Comparison of ENCODE assay signal across 20 cellular contexts in genomic region chr2:45261746-45262145, GRCh38.
"Had no signal": no experiment of that assay in that cellular context is flagged by ENCODE, and none has a peak within 500 bp of the region (broad histone marks: within the 10 kb centered on the region; RNA-seq: fewer than 3 reads in every experiment).

No MANE protein-coding gene starts in this region.

- H3K4me1 ChIP-seq: foreskin keratinocyte, sigmoid colon, uterus had no signal

- ATAC-seq: activated CD4-positive, CD25-positive, alpha-beta regulatory T cell treated with anti-CD3 and anti-CD28 coated beads, Interleukin-2, amount 50 U/mL, for 24 hours; foreskin keratinocyte; heart left ventricle; lower lobe of right lung; stimulated activated memory B cell treated with anti-CD40 and anti-IgM and Interleukin-4, amounts not matched to agents 10 μg/mL and 1 μg/mL and 100 μg/mL, for 72 hours had no signal

- H3K36me3 ChIP-seq: brain microvascular endothelial cell, heart left ventricle, lower lobe of right lung, neural progenitor cell, ovary, sigmoid colon, thyroid gland, uterus had no signal

- DNase-seq: activated CD4-positive, alpha-beta T cell treated with anti-CD3 and anti-CD28 coated beads, Interleukin-2, amount 50 U/mL, for 1 hour; activated CD8-positive, alpha-beta memory T cell treated with anti-CD3 and anti-CD28 coated beads for 24 hours; activated naive CD8-positive, alpha-beta T cell treated with anti-CD3 and anti-CD28 coated beads, Interleukin-2, amount 10 ng/mL, durations not matched to agents 7 days and 5 days; brain microvascular endothelial cell; cerebellar nuclear complex; effector memory CD4-positive, alpha-beta T cell; foreskin keratinocyte; heart left ventricle; immature natural killer cell; lower lobe of right lung; midbrain; ovary; sigmoid colon; stimulated activated CD4-positive, alpha-beta T cell treated with anti-CD3 and anti-CD28 coated beads, Interleukin-12 subunit alpha, Interleukin-12 subunit beta, amount 100 ng/mL, for 4 hours; stimulated activated CD4-positive, alpha-beta T cell treated with anti-CD3 and anti-CD28 coated beads, Interleukin-2, amount 100 ng/mL, for 24 hours; thyroid gland; uterus had no signal

- H2AFZ ChIP-seq: neural progenitor cell had no signal

- H3K27me3 ChIP-seq: brain microvascular endothelial cell, heart left ventricle, neural progenitor cell, ovary, sigmoid colon, thyroid gland, uterus had no signal

- H3K4me2 ChIP-seq: neural progenitor cell had no signal

- H3K9ac ChIP-seq: neural progenitor cell had no signal

- H3K4me3 ChIP-seq: heart left ventricle, lower lobe of right lung, neural progenitor cell, ovary, sigmoid colon, thyroid gland, uterus had no signal

- H3K9me3 ChIP-seq: heart left ventricle, lower lobe of right lung, ovary, sigmoid colon, thyroid gland, uterus had no signal

- H3K27ac ChIP-seq: brain microvascular endothelial cell, foreskin keratinocyte, heart left ventricle, lower lobe of right lung, neural progenitor cell, ovary, sigmoid colon, thyroid gland, uterus had no signal
